In genomic region chr4:120066182-120066524, GRCh38 we compare ENCODE assay signal across 8 cellular contexts. TPM values are rescaled to one million over a fixed set of nuclear protein-coding genes. Genes with fewer than 3 reads are reported as not detected.
DNase-seq lines count a peak whose midpoint lies in the region; ATAC-seq lines count a peak whose summit lies in the region.

No MANE protein-coding gene starts in this region.

- ATAC-seq in activated CD4-positive, alpha-beta T cell treated with anti-CD3 and anti-CD28 coated beads for 36 hours: peak; percentile 66
- ATAC-seq in HG03025 (IDR thresholded peaks at IDR 0.05; ENCODE audit: low FRiP score, unreplicated experiment) (peak; percentile 61), HG02610 (IDR thresholded peaks at IDR 0.05; ENCODE audit: unreplicated experiment) (no peak)

- intact Hi-C loops in activated CD4-positive, alpha-beta T cell treated with anti-CD3 and anti-CD28 coated beads for 36 hours (cut with DNase I, micrococcal nuclease): loop anchor here in 1 of 2 experiments (1.0 kb wide), 1 partner anchor 612 kb away; no protein-coding TSS in a partner anchor

- H3K4me3 Mint-ChIP-seq in activated CD4-positive, alpha-beta T cell treated with anti-CD3 and anti-CD28 coated beads for 36 hours: peak overlapping the region; percentile 86

- H3K9me3 Mint-ChIP-seq in activated CD4-positive, alpha-beta T cell treated with anti-CD3 and anti-CD28 coated beads for 36 hours (ENCODE audit: low read depth): no peaks in the 10 kb centered on the region

- H3K27me3 Mint-ChIP-seq in activated CD4-positive, alpha-beta T cell treated with anti-CD3 and anti-CD28 coated beads for 36 hours: no peaks in the 10 kb centered on the region

- peaks cover 8% of the 10 kb centered on the region for H3K4me1 ChIP-seq in rectal smooth muscle tissue (ENCODE audit: control insufficient read depth, insufficient read depth, low read length)

- H3K27ac Mint-ChIP-seq in activated CD4-positive, alpha-beta T cell treated with anti-CD3 and anti-CD28 coated beads for 36 hours: peak overlapping the region; percentile 97

- H3K27ac ChIP-seq in epithelial cell of prostate (peak overlapping the region; percentile 89), rectal smooth muscle tissue (ENCODE audit: low read depth, low read length) (peak overlapping the region; percentile 97)

- H3K4me1 Mint-ChIP-seq in activated CD4-positive, alpha-beta T cell treated with anti-CD3 and anti-CD28 coated beads for 36 hours: peaks cover 58% of the 10 kb centered on the region

- CTCF ChIA-PET in activated CD4-positive, alpha-beta T cell treated with anti-CD3 and anti-CD28 coated beads for 36 hours (lab: Charles Lee): interaction anchor here (1.2 to 1.7 kb wide), 2 partner anchors 15 to 89 kb away, joined by 3 to 5 read pairs; no protein-coding TSS in a partner anchor

- peak; percentile 80 for DNase-seq in activated CD4-positive, alpha-beta T cell treated with anti-CD3 and anti-CD28 coated beads for 36 hours
- DNase-seq in activated CD4-positive, alpha-beta T cell treated with anti-CD3 and anti-CD28 coated beads for 1 hour: no peak
- DNase-seq in SKM-1 (lab: John Stamatoyannopoulos, UW; ENCODE audit: unreplicated experiment): peak; percentile 70
- DNase-seq in epithelial cell of prostate (ENCODE audit: low read depth, low spot score): no peak
- DNase-seq in mesenteric fat pad (ENCODE audit: low spot score): no peak

- H3K36me3 Mint-ChIP-seq in activated CD4-positive, alpha-beta T cell treated with anti-CD3 and anti-CD28 coated beads for 36 hours (ENCODE audit: low read depth): peaks cover 39% of the 10 kb centered on the region

- H3K4me3 ChIP-seq in rectal smooth muscle tissue (ENCODE audit: low read length): peak overlapping the region; percentile 83

- no peaks in the 10 kb centered on the region for H3K36me3 ChIP-seq in rectal smooth muscle tissue (ENCODE audit: control insufficient read depth, insufficient read depth, low read length)

- H3K9ac ChIP-seq in rectal smooth muscle tissue (ENCODE audit: low read length): no peak overlapping the region

- no peaks in the 10 kb centered on the region for H3K27me3 ChIP-seq in rectal smooth muscle tissue (ENCODE audit: control insufficient read depth, insufficient read depth, low read length)

- POLR2A ChIA-PET in activated CD4-positive, alpha-beta T cell treated with anti-CD3 and anti-CD28 coated beads for 36 hours (lab: Charles Lee): interaction anchor here (0.5 to 0.6 kb wide), 3 partner anchors 15 to 1037 kb away, joined by 3 to 5 read pairs (median 4); no protein-coding TSS in a partner anchor

RNA-seq across cellular contexts. Expression of gene MAD2L1, which starts 0.5 kb away (rescaled TPM):
- total RNA-seq in activated CD4-positive, alpha-beta T cell treated with anti-CD3 and anti-CD28 coated beads for 36 hours: 100 to 1,000 TPM in 1 of 2 experiments, 10 to 100 TPM in 1; 55.8 to 104 TPM
- 1.5 TPM for total RNA-seq in mesenteric fat pad

Comparison
In these comparisons a context has a peak if more than half of its experiments do, and no peak if none do; other contexts are left out.
1. DNase-seq: peak in activated CD4-positive, alpha-beta T cell treated with anti-CD3 and anti-CD28 coated beads for 36 hours (single experiment) and SKM-1 (single experiment); none in activated CD4-positive, alpha-beta T cell treated with anti-CD3 and anti-CD28 coated beads for 1 hour (single experiment), epithelial cell of prostate (single experiment) and mesenteric fat pad (single experiment).
2. RNA of gene MAD2L1, which starts 0.5 kb away (total RNA-seq): 55.8 to 104 TPM in activated CD4-positive, alpha-beta T cell treated with anti-CD3 and anti-CD28 coated beads for 36 hours; 1.5 TPM in mesenteric fat pad (single experiment); every median in the first group is over 10 times any median in the second.